ENCODE assay signal across 8 cellular contexts in the genomic region with DNA sequence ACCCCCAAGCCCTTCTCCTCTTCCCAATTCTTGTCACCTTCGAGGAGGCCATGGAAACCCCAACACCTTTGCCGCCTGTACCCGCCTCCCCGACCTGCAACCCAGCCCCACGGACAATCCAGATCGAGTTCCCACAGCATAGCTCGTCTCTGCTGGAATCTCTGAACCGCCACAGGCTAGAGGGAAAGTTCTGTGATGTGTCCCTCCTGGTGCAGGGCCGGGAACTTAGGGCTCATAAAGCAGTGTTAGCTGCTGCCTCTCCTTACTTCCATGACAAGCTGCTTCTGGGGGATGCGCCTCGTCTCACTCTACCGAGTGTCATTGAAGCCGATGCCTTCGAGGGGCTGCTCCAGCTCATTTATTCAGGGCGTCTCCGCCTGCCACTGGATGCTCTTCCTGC. TPM values are rescaled to one million over a fixed set of nuclear protein-coding genes. Genes with fewer than 3 reads are reported as not detected.
DNase-seq lines count a peak whose midpoint lies in the region; ATAC-seq, FAIRE-seq and TF ChIP-seq lines count a peak whose summit lies in the region.

No MANE protein-coding gene starts in this region.

- DNase-seq in CD4-positive, alpha-beta T cell, result no peak
- DNase-seq in NT2/D1 (ENCODE audit: low read depth, low spot score) (no peak), endothelial cell of umbilical vein (ENCODE audit: low read depth, low spot score) (no peak), neuronal stem cell (ENCODE audit: low spot score) (no peak), NCI-H2227 (lab: John Stamatoyannopoulos, UW; ENCODE audit: unreplicated experiment) (no peak)
- no peak for DNase-seq in stimulated activated CD4-positive, alpha-beta T cell treated with anti-CD3 and anti-CD28 coated beads, Interleukin-4, amount 100 ng/mL, for 24 hours

- intact Hi-C loops in CD4-positive, alpha-beta T cell (cut with DNase I, micrococcal nuclease), result loop anchor here (2.0 to 10.0 kb wide), 4 partner anchors 26 to 240 kb away; a partner anchor contains a TSS
- intact Hi-C loops in endothelial cell of umbilical vein (cut with micrococcal nuclease), result no loop called here

- H3K9ac ChIP-seq in NT2/D1 (ENCODE audit: insufficient read length, low read depth) (peak overlapping the region; percentile 79), endothelial cell of umbilical vein (replicated peaks; ENCODE audit: extremely low read depth, insufficient read depth, low read length) (peak overlapping the region; percentile 43), neuronal stem cell (ENCODE audit: low read depth, low read length, poor library complexity) (peak overlapping the region; percentile 38)

- peak overlapping the region; percentile 87 for H3K27ac Mint-ChIP-seq in CD4-positive, alpha-beta T cell

- peak overlapping the region; percentile 92 for H3K4me3 Mint-ChIP-seq in CD4-positive, alpha-beta T cell

- H3K36me3 ChIP-seq in NT2/D1 (ENCODE audit: insufficient read depth, insufficient read length, low read length), result peaks cover 40% of the 10 kb centered on the region
- H3K36me3 ChIP-seq in endothelial cell of umbilical vein (ENCODE audit: control insufficient read depth in 2 of 2, extremely low read depth in 1 of 2, insufficient read depth in 2 of 2, low read length in 2 of 2), result no peaks in the 10 kb centered on the region
- peaks cover 24 to 55% of the 10 kb centered on the region in 2 donors for H3K36me3 ChIP-seq in neuronal stem cell (replicated peaks in 1 of 2; ENCODE audit: control insufficient read depth in 2 of 2, insufficient read depth in 2 of 2, low read length in 2 of 2)

- BruUV-seq in endothelial cell of umbilical vein (replicated peaks; lab: Mats Ljungman, UMichigan), result TSS peak; percentile 43

- H4K20me1 ChIP-seq in endothelial cell of umbilical vein (replicated peaks; ENCODE audit: control insufficient read depth, extremely low read depth, insufficient read depth, low read length), result no peaks in the 10 kb centered on the region

- H4K8ac ChIP-seq in neuronal stem cell (ENCODE audit: low read depth, low read length), result no peak overlapping the region

- H3K14ac ChIP-seq in neuronal stem cell (ENCODE audit: low read length), result no peak overlapping the region

- H2BK120ac ChIP-seq in neuronal stem cell (ENCODE audit: low read depth, low read length), result no peak overlapping the region

- peaks cover 36% of the 10 kb centered on the region for H3K36me3 Mint-ChIP-seq in CD4-positive, alpha-beta T cell (ENCODE audit: low read depth)

- no peak overlapping the region for H2AFZ ChIP-seq in endothelial cell of umbilical vein (ENCODE audit: low read depth, low read length)
- peak overlapping the region; percentile 83 for H2AFZ ChIP-seq in neuronal stem cell (ENCODE audit: low read length)

- no peak overlapping the region for H4K91ac ChIP-seq in neuronal stem cell (ENCODE audit: low read depth, low read length, poor library complexity)

- H2AK5ac ChIP-seq in neuronal stem cell (ENCODE audit: low read depth, low read length), result peak overlapping the region; percentile 6

- no peaks in the 10 kb centered on the region for H3K27me3 Mint-ChIP-seq in CD4-positive, alpha-beta T cell

- no peaks in the 10 kb centered on the region for H3K27me3 ChIP-seq in CD4-positive, alpha-beta T cell (ENCODE audit: control insufficient read depth, insufficient read depth, low read length)
- H3K27me3 ChIP-seq in NT2/D1 (ENCODE audit: insufficient read depth, insufficient read length) (no peaks in the 10 kb centered on the region), endothelial cell of umbilical vein (ENCODE audit: control insufficient read depth in 2 of 2, insufficient read depth in 2 of 2, low read length in 2 of 2) (no peaks in the 10 kb centered on the region), neuronal stem cell (ENCODE audit: control insufficient read depth in 3 of 3, insufficient read depth in 3 of 3, low read depth in 1 of 3, low read length in 3 of 3) (no peaks in the 10 kb centered on the region)

- H3K4me2 ChIP-seq in endothelial cell of umbilical vein (ENCODE audit: insufficient read depth, low read length) (peak overlapping the region; percentile 66), neuronal stem cell (ENCODE audit: insufficient read depth, low read length, poor library complexity, severe bottlenecking) (peak overlapping the region; percentile 71)

- H3K9me1 ChIP-seq in endothelial cell of umbilical vein (replicated peaks; ENCODE audit: control insufficient read depth, extremely low read depth, insufficient read depth, low read length), result no peaks in the 10 kb centered on the region

- TF ChIP-seq POLR2A in endothelial cell of umbilical vein (IDR thresholded peaks at IDR 0.05; ENCODE audit: low read depth, low read length), result no peak

- H2BK15ac ChIP-seq in neuronal stem cell (ENCODE audit: low read length), result no peak overlapping the region

- no peak for TF ChIP-seq CTCF in CD4-positive, alpha-beta T cell (IDR thresholded peaks at IDR 0.05)
- TF ChIP-seq CTCF in endothelial cell of umbilical vein (IDR thresholded peaks at IDR 0.05; ENCODE audit: extremely low read depth in 1 of 2, insufficient read depth in 1 of 2, low read depth in 1 of 2, low read length in 2 of 2), result no peak

- no CpG with 5 or more reads among the region's 16 CpGs for WGBS in neuronal stem cell (ENCODE audit: extremely low coverage in 2 of 2, insufficient read length in 2 of 2, insufficient replicate concordance in 1 of 2), 2 donors

- H3K9me3 Mint-ChIP-seq in CD4-positive, alpha-beta T cell, result no peaks in the 10 kb centered on the region

- dilution Hi-C loops in endothelial cell of umbilical vein (cut with MboI; ENCODE audit: extremely low pct_ligation_motif_present, low sequenced_read_pairs), result no loop called here

- no peak overlapping the region for H3K27ac ChIP-seq in CD4-positive, alpha-beta T cell (ENCODE audit: low read depth, low read length)
- no peak overlapping the region for H3K27ac ChIP-seq in endothelial cell of umbilical vein (ENCODE audit: insufficient read depth, low read depth, low read length)
- H3K27ac ChIP-seq in neuronal stem cell (replicated peaks; ENCODE audit: low read length), result no peak overlapping the region

- CTCF ChIA-PET in CD4-positive, alpha-beta T cell (lab: Charles Lee), result interaction anchor here (0.6 to 2.0 kb wide), 3 partner anchors 64 to 1188 kb away, joined by 4 to 11 read pairs (median 6); a partner anchor contains a TSS
- CTCF ChIA-PET in endothelial cell of umbilical vein (lab: Charles Lee), result interaction anchor here (1.1 to 1.7 kb wide), 4 partner anchors 13 to 110 kb away, joined by 3 to 4 read pairs (median 3); a partner anchor contains a TSS

- peaks cover 9% of the 10 kb centered on the region for H3K79me1 ChIP-seq in neuronal stem cell (ENCODE audit: low read depth, low read length)

- H3K18ac ChIP-seq in neuronal stem cell (ENCODE audit: low read length), result no peak overlapping the region

- H2BK5ac ChIP-seq in neuronal stem cell (ENCODE audit: low read length), result peak overlapping the region; percentile 80

- FAIRE-seq in endothelial cell of umbilical vein (lab: Jason Lieb, UNC), result no peak

- H3K4me1 Mint-ChIP-seq in CD4-positive, alpha-beta T cell (ENCODE audit: low read depth), result peaks cover 41% of the 10 kb centered on the region

- ATAC-seq in CD4-positive, alpha-beta T cell (ENCODE audit: poor library complexity), result no peak
- ATAC-seq in GM18519 (IDR thresholded peaks at IDR 0.05; ENCODE audit: low FRiP score, unreplicated experiment) (no peak), GM19328 (IDR thresholded peaks at IDR 0.05; ENCODE audit: unreplicated experiment) (no peak)

- peak overlapping the region; percentile 71 for H3K4me3 ChIP-seq in NT2/D1 (ENCODE audit: insufficient read length, low read depth)
- peak overlapping the region; percentile 40 to 71 (median 69) for H3K4me3 ChIP-seq in endothelial cell of umbilical vein (replicated peaks in 1 of 3; ENCODE audit: insufficient read depth in 1 of 3, low read depth in 1 of 3, low read length in 3 of 3)
- H3K4me3 ChIP-seq in neuronal stem cell (ENCODE audit: low read length in 2 of 2), result peak overlapping the region; percentile 93 to 94

- no peaks in the 10 kb centered on the region for H3K9me3 ChIP-seq in CD4-positive, alpha-beta T cell (ENCODE audit: control insufficient read depth, low read length)
- H3K9me3 ChIP-seq in NT2/D1 (ENCODE audit: insufficient read depth, low read length) (no peaks in the 10 kb centered on the region), endothelial cell of umbilical vein (replicated peaks; ENCODE audit: control insufficient read depth, insufficient read depth, low read length) (no peaks in the 10 kb centered on the region), neuronal stem cell (replicated peaks in 1 of 2; ENCODE audit: control insufficient read depth in 2 of 2, insufficient read depth in 1 of 2, low read depth in 1 of 2, low read length in 2 of 2) (no peaks in the 10 kb centered on the region)

- POLR2A ChIA-PET in CD4-positive, alpha-beta T cell (lab: Charles Lee), result interaction anchor here (0.6 to 2.2 kb wide), 14 partner anchors 24 to 483 kb away, joined by 3 to 45 read pairs (median 8); a partner anchor contains a TSS
- POLR2A ChIA-PET in endothelial cell of umbilical vein (lab: Charles Lee), result no interaction called here

- H3K4me1 ChIP-seq in NT2/D1 (ENCODE audit: insufficient read depth, insufficient read length) (no peaks in the 10 kb centered on the region), endothelial cell of umbilical vein (ENCODE audit: control insufficient read depth, extremely low read depth, insufficient read depth, low read length) (peaks cover 3% of the 10 kb centered on the region), neuronal stem cell (ENCODE audit: control insufficient read depth in 2 of 2, insufficient read depth in 1 of 2, low read depth in 1 of 2, low read length in 2 of 2) (peaks cover 6 to 11% of the 10 kb centered on the region in 2 donors)

- H3K4ac ChIP-seq in neuronal stem cell (ENCODE audit: low read length), result no peak overlapping the region

- no peaks in the 10 kb centered on the region for H3K79me2 ChIP-seq in endothelial cell of umbilical vein (ENCODE audit: control insufficient read depth, insufficient read depth, low read length)

- no peak overlapping the region for H2BK12ac ChIP-seq in neuronal stem cell (ENCODE audit: low read length)

- H3K23ac ChIP-seq in neuronal stem cell (ENCODE audit: low read depth, low read length, poor library complexity), result no peak overlapping the region

RNA-seq across cellular contexts. Expression of a gene that starts 0.7 kb away (rescaled TPM):
- 1 to 10 TPM; 5.5 to 5.7 TPM for total RNA-seq in CD4-positive, alpha-beta T cell
- 8.0 and 8.7 TPM in 2 replicates for total RNA-seq in endothelial cell of umbilical vein
- polyA plus RNA-seq in endothelial cell of umbilical vein, result 4.7 and 4.9 TPM in 2 replicates
- 3.5 and 3.7 TPM in 2 replicates for polyA plus RNA-seq in endothelial cell of umbilical vein (2011; cell fraction: cytosol; rRNA removed)
- 7.2 and 7.5 TPM in 2 replicates for polyA plus RNA-seq in endothelial cell of umbilical vein (2011; cell fraction: nucleus; rRNA removed)
- polyA plus RNA-seq in endothelial cell of umbilical vein (2012), result 6.0 and 7.5 TPM in 2 replicates
- 8.0 and 9.0 TPM in 2 replicates for polyA minus RNA-seq in endothelial cell of umbilical vein
- polyA minus RNA-seq in endothelial cell of umbilical vein (2011; cell fraction: cytosol; rRNA and poly(A)+ RNA removed), result 11.2 TPM
- 2.1 and 3.5 TPM in 2 replicates for polyA minus RNA-seq in endothelial cell of umbilical vein (2011; cell fraction: nucleus; rRNA and poly(A)+ RNA removed)
- polyA plus RNA-seq in neuronal stem cell (2013, experiment 1 of 2), result 7.6 TPM
- polyA plus RNA-seq in neuronal stem cell (2013, experiment 2 of 2), result 7.2 TPM

RNA-seq across cellular contexts. Expression of a gene that starts 35.2 kb away (rescaled TPM):
- total RNA-seq in CD4-positive, alpha-beta T cell, result 10 to 100 TPM; 62.4 to 63.8 TPM
- 14.3 and 15.1 TPM in 2 replicates for total RNA-seq in endothelial cell of umbilical vein
- 7.3 and 7.9 TPM in 2 replicates for polyA plus RNA-seq in endothelial cell of umbilical vein
- polyA plus RNA-seq in endothelial cell of umbilical vein (2011; cell fraction: cytosol; rRNA removed), result 3.2 and 3.9 TPM in 2 replicates
- 36.2 and 44.4 TPM in 2 replicates for polyA plus RNA-seq in endothelial cell of umbilical vein (2011; cell fraction: nucleus; rRNA removed)
- 6.4 and 10.8 TPM in 2 replicates for polyA plus RNA-seq in endothelial cell of umbilical vein (2012)
- 6.2 and 9.3 TPM in 2 replicates for polyA minus RNA-seq in endothelial cell of umbilical vein
- 0.31 TPM for polyA minus RNA-seq in endothelial cell of umbilical vein (2011; cell fraction: cytosol; rRNA and poly(A)+ RNA removed)
- polyA minus RNA-seq in endothelial cell of umbilical vein (2011; cell fraction: nucleus; rRNA and poly(A)+ RNA removed), result 11.4 and 14.9 TPM in 2 replicates
- polyA plus RNA-seq in neuronal stem cell (2013, experiment 1 of 2), result 57.5 TPM
- polyA plus RNA-seq in neuronal stem cell (2013, experiment 2 of 2), result 54.1 TPM

RNA-seq across cellular contexts. Expression of a gene that starts 37.1 kb away (rescaled TPM):
- 100 to 1,000 TPM; 176 to 185 TPM for total RNA-seq in CD4-positive, alpha-beta T cell
- total RNA-seq in endothelial cell of umbilical vein, result 133 TPM in 2 replicates
- polyA plus RNA-seq in endothelial cell of umbilical vein, result 202 and 241 TPM in 2 replicates
- polyA plus RNA-seq in endothelial cell of umbilical vein (2011; cell fraction: cytosol; rRNA removed), result 189 and 191 TPM in 2 replicates
- polyA plus RNA-seq in endothelial cell of umbilical vein (2011; cell fraction: nucleus; rRNA removed), result 92.8 and 109 TPM in 2 replicates
- polyA plus RNA-seq in endothelial cell of umbilical vein (2012), result 123 and 151 TPM in 2 replicates
- polyA minus RNA-seq in endothelial cell of umbilical vein, result 90.1 and 102 TPM in 2 replicates
- polyA minus RNA-seq in endothelial cell of umbilical vein (2011; cell fraction: cytosol; rRNA and poly(A)+ RNA removed), result 143 TPM
- polyA minus RNA-seq in endothelial cell of umbilical vein (2011; cell fraction: nucleus; rRNA and poly(A)+ RNA removed), result 21.5 and 24.2 TPM in 2 replicates
- 434 TPM for polyA plus RNA-seq in neuronal stem cell (2013, experiment 1 of 2)
- 420 TPM for polyA plus RNA-seq in neuronal stem cell (2013, experiment 2 of 2)

RNA-seq across cellular contexts. Expression of a gene that starts 44.2 kb away (rescaled TPM):
- 100 to 1,000 TPM; 545 to 557 TPM for total RNA-seq in CD4-positive, alpha-beta T cell
- 28.8 and 32.5 TPM in 2 replicates for total RNA-seq in endothelial cell of umbilical vein
- 53.1 and 62.6 TPM in 2 replicates for polyA plus RNA-seq in endothelial cell of umbilical vein
- 23.9 and 25.2 TPM in 2 replicates for polyA plus RNA-seq in endothelial cell of umbilical vein (2011; cell fraction: cytosol; rRNA removed)
- 186 and 227 TPM in 2 replicates for polyA plus RNA-seq in endothelial cell of umbilical vein (2011; cell fraction: nucleus; rRNA removed)
- 22.8 and 26.1 TPM in 2 replicates for polyA plus RNA-seq in endothelial cell of umbilical vein (2012)
- polyA minus RNA-seq in endothelial cell of umbilical vein, result 22.3 and 26.8 TPM in 2 replicates
- polyA minus RNA-seq in endothelial cell of umbilical vein (2011; cell fraction: cytosol; rRNA and poly(A)+ RNA removed), result 8.6 TPM
- 16.2 and 19.6 TPM in 2 replicates for polyA minus RNA-seq in endothelial cell of umbilical vein (2011; cell fraction: nucleus; rRNA and poly(A)+ RNA removed)
- 69.5 TPM for polyA plus RNA-seq in neuronal stem cell (2013, experiment 1 of 2)
- polyA plus RNA-seq in neuronal stem cell (2013, experiment 2 of 2), result 68.8 TPM
